ENCODE assay signal across 14 cellular contexts in genomic region chr1:47534417-47534816, GRCh38.
DNase-seq lines count a peak whose midpoint lies in the region; ATAC-seq, FAIRE-seq and TF ChIP-seq lines count a peak whose summit lies in the region.
"Had no signal": no experiment of that assay in that cellular context is flagged by ENCODE, and none has a peak within 500 bp of the region (broad histone marks: within the 10 kb centered on the region; RNA-seq: fewer than 3 reads in every experiment).

No MANE protein-coding gene starts in this region.

- CTCF ChIA-PET in K562 (lab: Yijun Ruan, JAX; ENCODE audit: low intra/inter-chr PET ratio) = no interaction called here

- no peaks in the 10 kb centered on the region for H3K36me3 Mint-ChIP-seq in activated naive CD8-positive, alpha-beta T cell
- H3K36me3 Mint-ChIP-seq in activated naive CD8-positive, alpha-beta T cell treated with anti-CD3 and anti-CD28 coated beads, Interleukin-2, amount 50 U/mL, for 24 hours (ENCODE audit: low read depth) = no peaks in the 10 kb centered on the region

- TF ChIP-seq CTCF in K562 (IDR thresholded peaks at IDR 0.05 in 2 of 3, conservative IDR thresholded peaks at IDR 0.05 in 1 of 3; ENCODE audit: insufficient read depth in 2 of 3, low read depth in 1 of 3, low read length in 3 of 3) = no peak
- no peak for TF ChIP-seq CTCF in tibial artery (IDR thresholded peaks at IDR 0.05)

- peak overlapping the region; percentile 46 for H3K4me3 Mint-ChIP-seq in activated naive CD8-positive, alpha-beta T cell
- no peak overlapping the region for H3K4me3 Mint-ChIP-seq in activated naive CD8-positive, alpha-beta T cell treated with anti-CD3 and anti-CD28 coated beads, Interleukin-2, amount 50 U/mL, for 24 hours

- H3K79me2 ChIP-seq in K562 (ENCODE audit: control insufficient read depth, insufficient read depth, low read length) = no peaks in the 10 kb centered on the region

- H3K9me3 ChIP-seq in K562 (replicated peaks; ENCODE audit: control insufficient read depth, insufficient read depth, low read depth, low read length) = peaks cover 5% of the 10 kb centered on the region
- peaks cover 0 to 4% (median 3%) of the 10 kb centered on the region in 3 donors for H3K9me3 ChIP-seq in tibial artery

- intact Hi-C loops in K562 (cut with micrococcal nuclease) (no loop called here), tibial artery (cut with DNase I; ENCODE audit: low total_unique reads) (no loop called here)

- TF ChIP-seq EP300 in K562 (IDR thresholded peaks at IDR 0.05; ENCODE audit: low read length) = no peak

- in situ Hi-C loops in K562 (cut with MboI) = no loop called here

- H4K20me1 ChIP-seq in K562 (replicated peaks; ENCODE audit: control insufficient read depth, insufficient read depth, low read length) = peaks cover 8% of the 10 kb centered on the region; the same call in 1 of the 2 replicates

- H3K4me1 ChIP-seq in K562 (replicated peaks in 1 of 2; ENCODE audit: control insufficient read depth in 2 of 2, insufficient read depth in 2 of 2, low read length in 2 of 2) (peaks cover 0 to 5% of the 10 kb centered on the region in 2 experiments; a peak in 3 of 5 replicates), tibial artery (peaks cover 0 to 51% (median 26%) of the 10 kb centered on the region in 4 donors)

- no peak for ATAC-seq in activated naive CD8-positive, alpha-beta T cell treated with anti-CD3 and anti-CD28 coated beads, Interleukin-2, amount 50 U/mL, for 24 hours
- ATAC-seq in K562 (peak; percentile 54), GM18907 (IDR thresholded peaks at IDR 0.05; ENCODE audit: unreplicated experiment) (no peak)
- ATAC-seq: left lung had no signal

- peaks cover 24% of the 10 kb centered on the region for H3K27me3 Mint-ChIP-seq in activated naive CD8-positive, alpha-beta T cell
- H3K27me3 Mint-ChIP-seq in activated naive CD8-positive, alpha-beta T cell treated with anti-CD3 and anti-CD28 coated beads, Interleukin-2, amount 50 U/mL, for 24 hours = peaks cover 69% of the 10 kb centered on the region

- no peak for TF ChIP-seq RAD21 in K562 (CRISPR knock-in tag; conservative IDR thresholded peaks at IDR 0.05 in 1 of 2, IDR thresholded peaks at IDR 0.05 in 1 of 2)

- H3K27ac Mint-ChIP-seq in activated naive CD8-positive, alpha-beta T cell = no peak overlapping the region
- H3K27ac Mint-ChIP-seq in activated naive CD8-positive, alpha-beta T cell treated with anti-CD3 and anti-CD28 coated beads, Interleukin-2, amount 50 U/mL, for 24 hours = no peak overlapping the region

- BruUV-seq in K562 (replicated peaks; lab: Mats Ljungman, UMichigan) = no TSS peak

- no peak overlapping the region for H3K4me3 ChIP-seq in K562
- no peak overlapping the region for H3K4me3 ChIP-seq in tibial artery

- WGBS in K562 (ENCODE audit: insufficient coverage, low coverage, missing lambda C conversion rate) = 3% methylated on average over 5 of the region's 5 CpGs

- no peaks in the 10 kb centered on the region for H3K9me3 Mint-ChIP-seq in activated naive CD8-positive, alpha-beta T cell (ENCODE audit: low read depth)
- peaks cover 4% of the 10 kb centered on the region for H3K9me3 Mint-ChIP-seq in activated naive CD8-positive, alpha-beta T cell treated with anti-CD3 and anti-CD28 coated beads, Interleukin-2, amount 50 U/mL, for 24 hours

- H3K27ac ChIP-seq in K562 (ENCODE audit: extremely low read depth, low read depth, low read length) (no peak overlapping the region), tibial artery (peak overlapping the region; percentile 74 to 83)
- H3K27ac ChIP-seq: left lung, transverse colon had no signal

- H3K9me1 ChIP-seq in K562 (ENCODE audit: control insufficient read depth, insufficient read depth, low read length) = no peaks in the 10 kb centered on the region

- H3K4me1 Mint-ChIP-seq in activated naive CD8-positive, alpha-beta T cell (ENCODE audit: low read depth) = peaks cover 11% of the 10 kb centered on the region
- H3K4me1 Mint-ChIP-seq in activated naive CD8-positive, alpha-beta T cell treated with anti-CD3 and anti-CD28 coated beads, Interleukin-2, amount 50 U/mL, for 24 hours = peaks cover 5% of the 10 kb centered on the region

- no peak overlapping the region for H3K9ac ChIP-seq in K562 (ENCODE audit: insufficient read depth in 1 of 2, low read depth in 2 of 2, low read length in 2 of 2)

- no peak overlapping the region for H2AFZ ChIP-seq in K562 (ENCODE audit: low read depth, low read length)

- no peak for TF ChIP-seq POLR2A in K562 (conservative IDR thresholded peaks at IDR 0.05)

- no peak for DNase-seq in activated naive CD8-positive, alpha-beta T cell treated with anti-CD3 and anti-CD28 coated beads, Interleukin-2, amount 50 U/mL, for 24 hours
- DNase-seq in K562 (ENCODE audit: extremely low read depth in 1 of 4, low spot score in 3 of 4) = peak in 1 of 4 experiments; percentile 28
- peak; percentile 25 for DNase-seq in iris pigment epithelial cell (ENCODE audit: low read depth)
- DNase-seq in tibial artery = peak; percentile 30 to 75
- DNase-seq in NCI-H1048 (lab: John Stamatoyannopoulos, UW) = no peak
- no peak for DNase-seq in DMS53 treated with DMSO at 0.1 percent for 48 hours (lab: John Stamatoyannopoulos, UW; ENCODE audit: unreplicated experiment)
- DNase-seq: anterior cingulate cortex, left lung, transverse colon had no signal

- H3K27me3 ChIP-seq in K562 (ENCODE audit: control insufficient read depth in 2 of 2, insufficient read depth in 2 of 2, low read length in 2 of 2) (peaks cover 35 to 42% of the 10 kb centered on the region in 2 experiments), tibial artery (no peaks in the 10 kb centered on the region)
- H3K27me3 ChIP-seq: transverse colon had no signal

- FAIRE-seq in K562 (lab: Jason Lieb, UNC) = no peak
- FAIRE-seq: A204.1, endometrium, GM12892 had no signal

- H3K36me3 ChIP-seq in K562 (ENCODE audit: control insufficient read depth, insufficient read depth, low read length) (no peaks in the 10 kb centered on the region), tibial artery (no peaks in the 10 kb centered on the region)
- H3K36me3 ChIP-seq: left lung, transverse colon had no signal

- POLR2A ChIA-PET in K562 (lab: Yijun Ruan, JAX) = interaction anchor here (0.6 to 0.7 kb wide), 2 partner anchors 29 to 102 kb away, joined by 3 to 4 read pairs; no protein-coding TSS in a partner anchor

- H3K4me2 ChIP-seq in K562 (ENCODE audit: insufficient read depth, low read length) = no peak overlapping the region

TF ChIP-seq in K562, 482 proteins besides CTCF, POLR2A, EP300 and RAD21 (continues in another document):
- TF ChIP-seq PHB2 (IDR thresholded peaks at IDR 0.05; ENCODE audit: low read depth) (no peak), ZNF316 (IDR thresholded peaks at IDR 0.05) (peak; percentile 71), CBFB (CRISPR knock-in tag; IDR thresholded peaks at IDR 0.05) (no peak), ARID3A (IDR thresholded peaks at IDR 0.05; ENCODE audit: borderline replicate concordance, low read depth, low read length) (no peak), NFE2 (IDR thresholded peaks at IDR 0.05; ENCODE audit: low read depth) (peak; percentile 82), POLR2G (IDR thresholded peaks at IDR 0.05; ENCODE audit: low read depth, low read length) (no peak), TAL1 (IDR thresholded peaks at IDR 0.05) (no peak), MAFF (IDR thresholded peaks at IDR 0.05; ENCODE audit: low read length) (peak; percentile 35; the same call in 1 of the 2 replicates), MAFG (tag; conservative IDR thresholded peaks at IDR 0.05) (peak; percentile 87), MAFK (IDR thresholded peaks at IDR 0.05; ENCODE audit: low read length) (peak; percentile 40; the same call in 1 of the 2 replicates), E2F3 (CRISPR knock-in tag; IDR thresholded peaks at IDR 0.05) (no peak), NFE2L1 (tag; IDR thresholded peaks at IDR 0.05; ENCODE audit: borderline replicate concordance, low read depth) (peak; percentile 70; the same call in 1 of the 2 replicates), C11orf30 (IDR thresholded peaks at IDR 0.05; ENCODE audit: low read depth) (peak; percentile 82), FOXP1 (CRISPR knock-in tag; IDR thresholded peaks at IDR 0.05) (no peak), THRA (IDR thresholded peaks at IDR 0.05) (no peak), ZNF780A (CRISPR knock-in tag; IDR thresholded peaks at IDR 0.05) (no peak), CREM (IDR thresholded peaks at IDR 0.05; ENCODE audit: low read depth) (no peak), CHCHD3 (CRISPR knock-in tag; IDR thresholded peaks at IDR 0.05) (no peak), GATAD2A (IDR thresholded peaks at IDR 0.05) (no peak), ZBED1 (IDR thresholded peaks at IDR 0.05) (no peak), ZNF253 (CRISPR knock-in tag; conservative IDR thresholded peaks at IDR 0.05) (no peak)

Comparison
In these comparisons a context has a peak if more than half of its experiments do, and no peak if none do; other contexts are left out.
1. DNase-seq: peak in iris pigment epithelial cell (single experiment) and tibial artery (2 of 2); none in activated naive CD8-positive, alpha-beta T cell treated with anti-CD3 and anti-CD28 coated beads, Interleukin-2, amount 50 U/mL, for 24 hours (single experiment), NCI-H1048 (single experiment) and DMS53 treated with DMSO at 0.1 percent for 48 hours (single experiment).